ENCODE assay signal across 22 cellular contexts in the genomic region with DNA sequence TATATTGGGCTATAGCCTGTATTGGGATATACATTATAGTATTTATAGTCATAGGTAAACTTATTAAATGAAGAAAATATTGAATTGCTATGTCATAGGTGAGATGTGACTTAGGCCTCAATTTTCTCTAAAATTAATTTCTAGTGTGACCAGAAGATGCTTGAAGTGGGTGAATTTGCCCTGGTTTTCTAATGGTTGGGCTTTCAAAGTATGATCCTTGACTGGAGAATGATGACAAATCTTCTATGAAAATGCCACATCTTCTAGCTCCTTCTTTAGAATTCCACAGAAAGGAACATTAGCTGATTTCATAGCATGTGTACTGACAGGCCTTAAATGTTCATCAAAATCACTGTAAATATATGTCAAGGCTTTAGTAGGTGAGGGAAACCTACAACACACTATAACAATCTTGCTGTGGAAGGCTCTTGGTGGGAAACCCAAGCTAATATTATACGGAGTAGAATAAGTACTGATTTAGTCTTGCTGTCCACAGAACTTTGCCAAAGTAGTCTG. TPM values are rescaled to one million over a fixed set of nuclear protein-coding genes. Genes with fewer than 3 reads are reported as not detected.
"Had no signal": no experiment of that assay in that cellular context is flagged by ENCODE, and none has a peak within 500 bp of the region (broad histone marks: within the 10 kb centered on the region; RNA-seq: fewer than 3 reads in every experiment).

No MANE protein-coding gene starts in this region.

- H3K27me3 ChIP-seq: breast epithelium had no signal

- H3K27ac ChIP-seq: VCaP had no signal

- ATAC-seq: activated naive CD8-positive, alpha-beta T cell treated with anti-CD3 and anti-CD28 coated beads, Interleukin-2, amount 50 U/mL, for 24 hours; activated T-cell treated with anti-CD3 and anti-CD28 coated beads, Interleukin-2, amount 50 U/mL, for 4 hours; effector memory CD8-positive, alpha-beta T cell; left colon; T-helper 17 cell had no signal

- DNase-seq: activated CD4-positive, alpha-beta T cell treated with anti-CD3 and anti-CD28 coated beads, Interleukin-2, amount 50 U/mL, for 1 hour; activated CD4-positive, CD25-positive, alpha-beta regulatory T cell treated with anti-CD3 and anti-CD28 coated beads, Interleukin-2, amount 50 U/mL, for 72 hours; activated CD8-positive, alpha-beta memory T cell treated with anti-CD3 and anti-CD28 coated beads, Interleukin-2, amount 50 U/mL, for 4 hours; activated naive CD4-positive, alpha-beta T cell treated with anti-CD3 and anti-CD28 coated beads, Interleukin-2, amount 10 ng/mL, durations not matched to agents 7 days and 5 days; activated naive CD8-positive, alpha-beta T cell treated with anti-CD3 and anti-CD28 coated beads, Interleukin-2, amount 50 U/mL, for 24 hours; activated T-cell treated with anti-CD3 and anti-CD28 coated beads, Interleukin-2, amount 50 U/mL, for 4 hours; anterior cingulate cortex; dermis blood vessel endothelial cell; effector memory CD8-positive, alpha-beta T cell; foreskin melanocyte; hypothalamus; islet precursor cell; left colon; nucleus accumbens; stimulated activated CD4-positive, alpha-beta T cell treated with anti-CD3 and anti-CD28 coated beads, Interleukin-2, amount 100 ng/mL, for 24 hours; stimulated activated naive CD4-positive, alpha-beta T cell treated with Interleukin-2 at 50 U/mL for 16 hours; T-helper 17 cell had no signal

- H3K9me3 Mint-ChIP-seq: activated naive CD4-positive, alpha-beta T cell treated with anti-CD3 and anti-CD28 coated beads, Interleukin-2, amount 10 ng/mL, durations not matched to agents 7 days and 5 days; activated naive CD8-positive, alpha-beta T cell treated with anti-CD3 and anti-CD28 coated beads, Interleukin-2, amount 50 U/mL, for 24 hours; activated T-cell treated with anti-CD3 and anti-CD28 coated beads, Interleukin-2, amount 50 U/mL, for 4 hours; effector memory CD8-positive, alpha-beta T cell; mesothelial cell of epicardium; nephron had no signal

- H3K36me3 Mint-ChIP-seq: activated naive CD4-positive, alpha-beta T cell treated with anti-CD3 and anti-CD28 coated beads, Interleukin-2, amount 10 ng/mL, durations not matched to agents 7 days and 5 days; mesothelial cell of epicardium had no signal

- H3K4me1 ChIP-seq: breast epithelium had no signal

- H3K9me3 ChIP-seq: breast epithelium had no signal

- H3K27ac Mint-ChIP-seq: activated naive CD4-positive, alpha-beta T cell treated with anti-CD3 and anti-CD28 coated beads, Interleukin-2, amount 10 ng/mL, durations not matched to agents 7 days and 5 days; activated naive CD8-positive, alpha-beta T cell treated with anti-CD3 and anti-CD28 coated beads, Interleukin-2, amount 50 U/mL, for 24 hours; effector memory CD8-positive, alpha-beta T cell; mesothelial cell of epicardium; T-helper 17 cell had no signal

- H3K4me3 Mint-ChIP-seq: activated naive CD4-positive, alpha-beta T cell treated with anti-CD3 and anti-CD28 coated beads, Interleukin-2, amount 10 ng/mL, durations not matched to agents 7 days and 5 days; activated naive CD8-positive, alpha-beta T cell treated with anti-CD3 and anti-CD28 coated beads, Interleukin-2, amount 50 U/mL, for 24 hours; activated T-cell treated with anti-CD3 and anti-CD28 coated beads, Interleukin-2, amount 50 U/mL, for 4 hours; effector memory CD8-positive, alpha-beta T cell; mesothelial cell of epicardium; nephron; T-helper 17 cell had no signal

- H3K4me3 ChIP-seq: breast epithelium, lung had no signal

- H3K36me3 ChIP-seq: breast epithelium had no signal

- H3K4me1 Mint-ChIP-seq: activated naive CD4-positive, alpha-beta T cell treated with anti-CD3 and anti-CD28 coated beads, Interleukin-2, amount 10 ng/mL, durations not matched to agents 7 days and 5 days; activated naive CD8-positive, alpha-beta T cell treated with anti-CD3 and anti-CD28 coated beads, Interleukin-2, amount 50 U/mL, for 24 hours; T-helper 17 cell had no signal

RNA-seq across cellular contexts. Expression of gene ABI3BP, which starts 8.9 kb away (rescaled TPM):
- total RNA-seq: T-helper 17 cell had no signal
